In genomic region chr6:147881432-147881831, GRCh38 we compare ENCODE assay signal across 25 cellular contexts.
"Had no signal": no experiment of that assay in that cellular context is flagged by ENCODE, and none has a peak within 500 bp of the region (broad histone marks: within the 10 kb centered on the region; RNA-seq: fewer than 3 reads in every experiment).

No MANE protein-coding gene starts in this region.

- H3K4me1 ChIP-seq: gastrocnemius medialis, heart left ventricle, pancreas, right lobe of liver, tibial nerve, upper lobe of right lung, uterus had no signal

- H3K36me3 ChIP-seq: gastrocnemius medialis, heart left ventricle, neutrophil, pancreas, right lobe of liver, thoracic aorta, tibial nerve, upper lobe of right lung, uterus had no signal

- H3K9me3 ChIP-seq: gastrocnemius medialis, mucosa of descending colon, neutrophil, pancreas, right lobe of liver, thoracic aorta, upper lobe of right lung, uterus had no signal

- H3K4me3 ChIP-seq: dorsolateral prefrontal cortex, gastrocnemius medialis, heart left ventricle, hepatocyte, lung, mucosa of descending colon, pancreas, right lobe of liver, thoracic aorta, tibial nerve, upper lobe of right lung, uterus had no signal

- H3K79me2 ChIP-seq: hepatocyte had no signal

- ATAC-seq: esophagus mucosa; gastrocnemius medialis; heart left ventricle; left lobe of liver; mucosa of descending colon; pancreas; right lobe of liver; stimulated activated naive B cell treated with anti-CD40 and anti-IgM and Interleukin-4, amounts not matched to agents 10 μg/mL and 1 μg/mL and 100 μg/mL, for 72 hours; upper lobe of right lung had no signal

- H3K4me2 ChIP-seq: hepatocyte had no signal

- DNase-seq: dorsolateral prefrontal cortex; effector CD4-positive, alpha-beta T cell; foreskin fibroblast; gastrocnemius medialis; heart left ventricle; islet precursor cell; kidney glomerular epithelial cell; mucosa of descending colon; naive B cell; pancreas; right lobe of liver; small intestine; stimulated activated CD4-positive, alpha-beta T cell treated with anti-CD3 and anti-CD28 coated beads, Interleukin-15, amount 100 ng/mL, for 24 hours; stimulated activated CD4-positive, alpha-beta T cell treated with anti-CD3 and anti-CD28 coated beads, Interleukin-2, amount 100 ng/mL, for 48 hours; stimulated activated naive B cell treated with anti-CD40 and anti-IgM and Interleukin-4, amounts not matched to agents 10 μg/mL and 1 μg/mL and 100 μg/mL, for 72 hours; upper lobe of right lung; uterus had no signal

- H3K27ac ChIP-seq: dorsolateral prefrontal cortex, epithelial cell of prostate, gastrocnemius medialis, heart left ventricle, hepatocyte, neutrophil, pancreas, right lobe of liver, thoracic aorta, tibial nerve, upper lobe of right lung, uterus had no signal

- H3K27me3 ChIP-seq: dorsolateral prefrontal cortex, gastrocnemius medialis, heart left ventricle, hepatocyte, neutrophil, pancreas, right lobe of liver, tibial nerve, upper lobe of right lung, uterus had no signal
